35 cellular contexts compared by ENCODE assay signal in genomic region chr4:182289809-182290208, GRCh38. TPM values are rescaled to one million over a fixed set of nuclear protein-coding genes. Genes with fewer than 3 reads are reported as not detected.
"Had no signal": no experiment of that assay in that cellular context is flagged by ENCODE, and none has a peak within 500 bp of the region (broad histone marks: within the 10 kb centered on the region; RNA-seq: fewer than 3 reads in every experiment).

No MANE protein-coding gene starts in this region.

- H3K36me3 Mint-ChIP-seq: activated CD4-positive, alpha-beta memory T cell treated with anti-CD3 and anti-CD28 coated beads for 36 hours; activated naive CD4-positive, alpha-beta T cell treated with anti-CD3 and anti-CD28 coated beads, Interleukin-2, amount 10 ng/mL, durations not matched to agents 7 days and 5 days; activated naive CD8-positive, alpha-beta T cell treated with anti-CD3 and anti-CD28 coated beads, Interleukin-2, amount 10 ng/mL, durations not matched to agents 7 days and 5 days; naive B cell; stimulated activated naive B cell treated with anti-CD40 and anti-IgM and Interleukin-4, amounts not matched to agents 10 μg/mL and 1 μg/mL and 100 μg/mL, for 72 hours had no signal

- H3K9me3 ChIP-seq: ascending aorta, heart left ventricle, psoas muscle, right atrium auricular region, stomach, thyroid gland, upper lobe of left lung, vagina had no signal

- H3K4me3 Mint-ChIP-seq: activated CD4-positive, alpha-beta memory T cell treated with anti-CD3 and anti-CD28 coated beads for 36 hours; activated CD4-positive, alpha-beta T cell treated with anti-CD3 and anti-CD28 coated beads, Interleukin-2, amount 10 ng/mL, durations not matched to agents 24 days and 14 days; activated naive CD4-positive, alpha-beta T cell treated with anti-CD3 and anti-CD28 coated beads, Interleukin-2, amount 10 ng/mL, durations not matched to agents 7 days and 5 days; activated naive CD8-positive, alpha-beta T cell treated with anti-CD3 and anti-CD28 coated beads, Interleukin-2, amount 10 ng/mL, durations not matched to agents 7 days and 5 days; activated T-helper 1 cell treated with anti-CD3 and anti-CD28 coated beads, Interleukin-12 subunit alpha, Interleukin-12 subunit beta, Interleukin-2, Interleukin-4 antibody, amounts not matched to agents 30 ng/mL and 10 ng/mL and 1 ng/mL, durations not matched to agents 14 hours and 24 hours and 36 hours; mesothelial cell of epicardium; naive B cell; nephron progenitor cell; stimulated activated naive B cell treated with anti-CD40 and anti-IgM and Interleukin-4, amounts not matched to agents 10 μg/mL and 1 μg/mL and 100 μg/mL, for 72 hours; T-helper 17 cell had no signal

- DNase-seq: activated CD4-positive, alpha-beta memory T cell treated with anti-CD3 and anti-CD28 coated beads for 36 hours; activated CD4-positive, alpha-beta T cell treated with anti-CD3 and anti-CD28 coated beads, Interleukin-2, amount 10 ng/mL, durations not matched to agents 24 days and 14 days; activated CD4-positive, CD25-positive, alpha-beta regulatory T cell treated with anti-CD3 and anti-CD28 coated beads, Interleukin-2, amount 50 U/mL, for 72 hours; activated CD8-positive, alpha-beta memory T cell treated with anti-CD3 and anti-CD28 coated beads, Interleukin-2, amount 50 U/mL, for 4 hours; activated effector memory CD4-positive, alpha-beta T cell treated with anti-CD3 and anti-CD28 coated beads, Interleukin-2, amount 50 U/mL, for 16 hours; activated naive CD4-positive, alpha-beta T cell treated with anti-CD3 and anti-CD28 coated beads, Interleukin-2, amount 10 ng/mL, durations not matched to agents 7 days and 5 days; activated naive CD8-positive, alpha-beta T cell treated with anti-CD3 and anti-CD28 coated beads, Interleukin-2, amount 10 ng/mL, durations not matched to agents 7 days and 5 days; activated T-cell treated with anti-CD3 and anti-CD28 coated beads, Interleukin-2, amount 50 U/mL, for 1 hour; brain microvascular endothelial cell; cortex of kidney; foreskin fibroblast; heart left ventricle; hypothalamus; left ventricle myocardium superior; naive B cell; nephron progenitor cell; occipital lobe; psoas muscle; stimulated activated CD4-positive, alpha-beta T cell treated with anti-CD3 and anti-CD28 coated beads, Interleukin-15, amount 100 ng/mL, for 24 hours; stimulated activated CD4-positive, alpha-beta T cell treated with anti-CD3 and anti-CD28 coated beads, Interleukin-2, amount 100 ng/mL, for 24 hours; stimulated activated naive B cell treated with anti-CD40 and anti-IgM and Interleukin-4, amounts not matched to agents 10 μg/mL and 1 μg/mL and 100 μg/mL, for 72 hours; stomach; T-helper 17 cell; T1000; thyroid gland; WERI-Rb-1 had no signal

- H3K4me1 ChIP-seq: ascending aorta, heart left ventricle, parathyroid adenoma, psoas muscle, right atrium auricular region, stomach, thyroid gland, upper lobe of left lung, vagina had no signal

- H3K9me3 Mint-ChIP-seq: activated CD4-positive, alpha-beta memory T cell treated with anti-CD3 and anti-CD28 coated beads for 36 hours; activated CD4-positive, alpha-beta T cell treated with anti-CD3 and anti-CD28 coated beads, Interleukin-2, amount 10 ng/mL, durations not matched to agents 24 days and 14 days; activated T-helper 1 cell treated with anti-CD3 and anti-CD28 coated beads, Interleukin-12 subunit alpha, Interleukin-12 subunit beta, Interleukin-2, Interleukin-4 antibody, amounts not matched to agents 30 ng/mL and 10 ng/mL and 1 ng/mL, durations not matched to agents 14 hours and 24 hours and 36 hours had no signal

- H3K36me3 ChIP-seq: ascending aorta, brain microvascular endothelial cell, heart left ventricle, right atrium auricular region, stomach, thyroid gland, upper lobe of left lung, vagina, WERI-Rb-1 had no signal

- H3K4me3 ChIP-seq: ascending aorta, heart left ventricle, psoas muscle, right atrium auricular region, stomach, thyroid gland, upper lobe of left lung, vagina had no signal

- H3K27me3 Mint-ChIP-seq: activated CD4-positive, alpha-beta memory T cell treated with anti-CD3 and anti-CD28 coated beads for 36 hours; activated CD4-positive, alpha-beta T cell treated with anti-CD3 and anti-CD28 coated beads, Interleukin-2, amount 10 ng/mL, durations not matched to agents 24 days and 14 days; activated naive CD4-positive, alpha-beta T cell treated with anti-CD3 and anti-CD28 coated beads, Interleukin-2, amount 10 ng/mL, durations not matched to agents 7 days and 5 days; activated naive CD8-positive, alpha-beta T cell treated with anti-CD3 and anti-CD28 coated beads, Interleukin-2, amount 10 ng/mL, durations not matched to agents 7 days and 5 days; naive B cell; stimulated activated naive B cell treated with anti-CD40 and anti-IgM and Interleukin-4, amounts not matched to agents 10 μg/mL and 1 μg/mL and 100 μg/mL, for 72 hours; T-helper 17 cell had no signal

- FAIRE-seq: islet of Langerhans had no signal

- H3K27ac Mint-ChIP-seq: activated CD4-positive, alpha-beta memory T cell treated with anti-CD3 and anti-CD28 coated beads for 36 hours; activated CD4-positive, alpha-beta T cell treated with anti-CD3 and anti-CD28 coated beads, Interleukin-2, amount 10 ng/mL, durations not matched to agents 24 days and 14 days; activated naive CD4-positive, alpha-beta T cell treated with anti-CD3 and anti-CD28 coated beads, Interleukin-2, amount 10 ng/mL, durations not matched to agents 7 days and 5 days; activated naive CD8-positive, alpha-beta T cell treated with anti-CD3 and anti-CD28 coated beads, Interleukin-2, amount 10 ng/mL, durations not matched to agents 7 days and 5 days; activated T-helper 1 cell treated with anti-CD3 and anti-CD28 coated beads, Interleukin-12 subunit alpha, Interleukin-12 subunit beta, Interleukin-2, Interleukin-4 antibody, amounts not matched to agents 30 ng/mL and 10 ng/mL and 1 ng/mL, durations not matched to agents 14 hours and 24 hours and 36 hours; mesothelial cell of epicardium; naive B cell; nephron progenitor cell; stimulated activated naive B cell treated with anti-CD40 and anti-IgM and Interleukin-4, amounts not matched to agents 10 μg/mL and 1 μg/mL and 100 μg/mL, for 72 hours; T-helper 17 cell had no signal

- H3K4me1 Mint-ChIP-seq: activated CD4-positive, alpha-beta T cell treated with anti-CD3 and anti-CD28 coated beads, Interleukin-2, amount 10 ng/mL, durations not matched to agents 24 days and 14 days; activated naive CD4-positive, alpha-beta T cell treated with anti-CD3 and anti-CD28 coated beads, Interleukin-2, amount 10 ng/mL, durations not matched to agents 7 days and 5 days; activated naive CD8-positive, alpha-beta T cell treated with anti-CD3 and anti-CD28 coated beads, Interleukin-2, amount 10 ng/mL, durations not matched to agents 7 days and 5 days; mesothelial cell of epicardium; naive B cell; stimulated activated naive B cell treated with anti-CD40 and anti-IgM and Interleukin-4, amounts not matched to agents 10 μg/mL and 1 μg/mL and 100 μg/mL, for 72 hours; T-helper 17 cell had no signal

- H3K27me3 ChIP-seq: ascending aorta, brain microvascular endothelial cell, right atrium auricular region, stomach, thyroid gland, upper lobe of left lung, vagina had no signal

RNA-seq across cellular contexts. Expression of gene TENM3, which starts 46.6 kb away (rescaled TPM):
- total RNA-seq: activated CD4-positive, alpha-beta memory T cell treated with anti-CD3 and anti-CD28 coated beads for 36 hours; activated CD4-positive, alpha-beta T cell treated with anti-CD3 and anti-CD28 coated beads, Interleukin-2, amount 10 ng/mL, durations not matched to agents 24 days and 14 days; activated CD8-positive, alpha-beta memory T cell treated with anti-CD3 and anti-CD28 coated beads for 36 hours; activated naive CD8-positive, alpha-beta T cell treated with anti-CD3 and anti-CD28 coated beads, Interleukin-2, amount 10 ng/mL, durations not matched to agents 7 days and 5 days; activated T-helper 1 cell treated with anti-CD3 and anti-CD28 coated beads, Interleukin-12 subunit alpha, Interleukin-12 subunit beta, Interleukin-2, Interleukin-4 antibody, amounts not matched to agents 30 ng/mL and 10 ng/mL and 1 ng/mL, durations not matched to agents 14 hours and 24 hours and 36 hours; T-helper 17 cell had no signal
